In the genomic region with DNA sequence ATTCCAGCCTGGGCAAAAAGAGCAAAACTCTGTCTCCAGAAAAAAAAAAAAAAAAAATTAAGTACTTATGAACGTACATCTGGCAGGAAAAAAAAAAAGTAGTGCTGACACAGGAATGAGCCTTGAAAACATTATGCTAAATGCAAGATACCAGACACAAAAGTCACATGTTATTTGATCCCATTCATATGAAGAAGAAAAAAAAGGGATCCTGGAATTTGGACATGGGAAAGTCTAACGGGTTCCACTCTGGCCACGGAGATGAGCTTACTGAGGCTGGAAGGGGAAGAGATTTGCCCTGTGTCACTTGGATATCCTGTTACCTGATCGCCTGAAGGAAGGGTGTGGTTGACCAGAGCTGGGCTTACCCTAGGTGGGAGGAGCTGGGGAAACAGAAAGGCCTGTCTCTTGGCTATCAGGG, we compare ENCODE assay signal across 12 cellular contexts.
DNase-seq lines count a peak whose midpoint lies in the region; ATAC-seq, FAIRE-seq and TF ChIP-seq lines count a peak whose summit lies in the region.
"Had no signal": no experiment of that assay in that cellular context is flagged by ENCODE, and none has a peak within 500 bp of the region (broad histone marks: within the 10 kb centered on the region; RNA-seq: fewer than 3 reads in every experiment).

No MANE protein-coding gene starts in this region.

- peak; percentile 34; the same call in 2 of the 3 replicates for ATAC-seq in GM12878
- peak; percentile 14 for ATAC-seq in omental fat pad (ENCODE audit: low FRiP score)
- ATAC-seq in T-helper 17 cell, result no peak

- no peak overlapping the region for H3K27ac ChIP-seq in GM12878 (ENCODE audit: control insufficient read depth, insufficient read depth)

- no peaks in the 10 kb centered on the region for H3K36me3 Mint-ChIP-seq in T-helper 17 cell (ENCODE audit: low read depth)

- no peak overlapping the region for H3K4me3 ChIP-seq in GM12878

- SMC1A ChIA-PET in GM12878 (lab: Charles Lee; ENCODE audit: uncharacterized antibody, unreplicated experiment), result interaction anchor here (0.7 to 1.0 kb wide), 2 partner anchors 35 to 77 kb away, joined by 3 read pairs; no protein-coding TSS in a partner anchor

- no peak overlapping the region for H3K27ac Mint-ChIP-seq in T-helper 17 cell

- no peaks in the 10 kb centered on the region for H3K79me2 ChIP-seq in GM12878 (ENCODE audit: control insufficient read depth, insufficient read depth, low read length)

- no peak overlapping the region for H2AFZ ChIP-seq in GM12878 (ENCODE audit: control insufficient read depth, low read depth, low read length)

- no peak for TF ChIP-seq POLR2A in GM12878 (IDR thresholded peaks at IDR 0.05; ENCODE audit: low read depth, low read length)

- no peaks in the 10 kb centered on the region for H3K36me3 ChIP-seq in GM12878 (ENCODE audit: control insufficient read depth in 2 of 2, insufficient read depth in 2 of 2, low read length in 1 of 2)

- POLR2A ChIA-PET in GM12878 (lab: Charles Lee), result interaction anchor here (0.8 kb wide), 1 partner anchor 11 kb away, joined by 3 read pairs; no protein-coding TSS in a partner anchor

- intact Hi-C loops in GM12878 (cut with micrococcal nuclease; ENCODE audit: unreplicated experiment), result no loop called here
- intact Hi-C loops in cardiac septum (cut with DNase I), result no loop called here

- H3K9me3 ChIP-seq in GM12878 (replicated peaks; ENCODE audit: control insufficient read depth, insufficient read depth, low read length) (no peaks in the 10 kb centered on the region; the same call in 2 of the 3 replicates), T-helper 17 cell (ENCODE audit: control insufficient read depth, low read length, poor library complexity, severe bottlenecking) (no peaks in the 10 kb centered on the region)

- RAD21 ChIA-PET in GM12878 (lab: Charles Lee; ENCODE audit: unreplicated experiment), result interaction anchor here (0.9 kb wide), 1 partner anchor 66 kb away, joined by 4 read pairs; no protein-coding TSS in a partner anchor

- H3K4me1 ChIP-seq in GM12878 (ENCODE audit: control insufficient read depth, insufficient read depth, low read length), result no peaks in the 10 kb centered on the region

- peaks cover 9% of the 10 kb centered on the region for H3K27me3 Mint-ChIP-seq in T-helper 17 cell

- no peak overlapping the region for H3K9ac ChIP-seq in GM12878 (ENCODE audit: control insufficient read depth, insufficient read depth, low read length)

- TF ChIP-seq RAD21 in GM12878 (IDR thresholded peaks at IDR 0.05; ENCODE audit: insufficient read depth, low read depth, low read length), result no peak

- H3K4me2 ChIP-seq in GM12878 (ENCODE audit: control insufficient read depth, insufficient read depth), result no peak overlapping the region

- BruUV-seq in GM12878 (replicated peaks; lab: Mats Ljungman, UMichigan), result no TSS peak

- DNase-seq in DMS53 treated with DMSO at 0.1 percent for 48 hours (lab: John Stamatoyannopoulos, UW; ENCODE audit: unreplicated experiment), result peak; percentile 11
- DNase-seq in NCI-H146 (lab: John Stamatoyannopoulos, UW), result peak; percentile 73
- DNase-seq in GM12878 (ENCODE audit: low read depth, low spot score), result no peak
- no peak for DNase-seq in omental fat pad (ENCODE audit: low spot score)
- DNase-seq in NCI-H524 treated with DMSO at 0.1 percent for 48 hours (lab: John Stamatoyannopoulos, UW), result no peak
- DNase-seq in GM19239 (ENCODE audit: insufficient read length, low spot score), result no peak
- DNase-seq in cardiac septum (ENCODE audit: low spot score), result no peak
- no peak for DNase-seq in T-helper 17 cell
- DNase-seq: DND-41, foreskin melanocyte, NCI-H1436 treated with DMSO at 0.1 percent for 48 hours had no signal

- CTCF ChIA-PET in GM12878 (lab: Yijun Ruan, JAX), result interaction anchor here (0.9 kb wide), 1 partner anchor 110 kb away, joined by 4 read pairs; no protein-coding TSS in a partner anchor

- no peaks in the 10 kb centered on the region for H4K20me1 ChIP-seq in GM12878 (ENCODE audit: control insufficient read depth, insufficient read depth)

- H3K27me3 ChIP-seq in GM12878 (replicated peaks in 1 of 2; ENCODE audit: control insufficient read depth in 2 of 2, insufficient read depth in 2 of 2, low read length in 1 of 2), result no peaks in the 10 kb centered on the region

- no peak for TF ChIP-seq EP300 in GM12878 (IDR thresholded peaks at IDR 0.05; ENCODE audit: borderline replicate concordance in 1 of 2, control insufficient read depth in 1 of 2, low read depth in 2 of 2, low read length in 2 of 2)

- in situ Hi-C loops in GM12878 (cut with MboI), result no loop called here

- no peak overlapping the region for H3K4me3 Mint-ChIP-seq in T-helper 17 cell

- TF ChIP-seq CTCF in GM12878 (IDR thresholded peaks at IDR 0.05 in 2 of 3, conservative IDR thresholded peaks at IDR 0.05 in 1 of 3; ENCODE audit: control insufficient read depth in 2 of 3, extremely low read depth in 1 of 3, insufficient read depth in 1 of 3, low read depth in 3 of 3, low read length in 3 of 3), result no peak
- no peak for TF ChIP-seq CTCF in omental fat pad (IDR thresholded peaks at IDR 0.05)

- no peak for FAIRE-seq in GM12878 (lab: Jason Lieb, UNC)
- no peak for FAIRE-seq in GM19239 (lab: Jason Lieb, UNC)
- FAIRE-seq: H1 had no signal

- 61% methylated on average over 4 of the region's 4 CpGs for WGBS in GM12878 (ENCODE audit: insufficient coverage, insufficient replicate concordance, low lambda C conversion rate, missing lambda C conversion rate)

- H3K4me1 Mint-ChIP-seq in T-helper 17 cell, result peaks cover 5% of the 10 kb centered on the region

TF ChIP-seq in GM12878, 131 proteins besides CTCF, POLR2A, EP300 and RAD21:
- no peak for TF ChIP-seq MXI1 (IDR thresholded peaks at IDR 0.05; ENCODE audit: low read depth, low read length)
- no peak for TF ChIP-seq BHLHE40 (IDR thresholded peaks at IDR 0.05; ENCODE audit: borderline replicate concordance in 1 of 2, low read depth in 2 of 2, low read length in 1 of 2)
- TF ChIP-seq, protein P1, sequence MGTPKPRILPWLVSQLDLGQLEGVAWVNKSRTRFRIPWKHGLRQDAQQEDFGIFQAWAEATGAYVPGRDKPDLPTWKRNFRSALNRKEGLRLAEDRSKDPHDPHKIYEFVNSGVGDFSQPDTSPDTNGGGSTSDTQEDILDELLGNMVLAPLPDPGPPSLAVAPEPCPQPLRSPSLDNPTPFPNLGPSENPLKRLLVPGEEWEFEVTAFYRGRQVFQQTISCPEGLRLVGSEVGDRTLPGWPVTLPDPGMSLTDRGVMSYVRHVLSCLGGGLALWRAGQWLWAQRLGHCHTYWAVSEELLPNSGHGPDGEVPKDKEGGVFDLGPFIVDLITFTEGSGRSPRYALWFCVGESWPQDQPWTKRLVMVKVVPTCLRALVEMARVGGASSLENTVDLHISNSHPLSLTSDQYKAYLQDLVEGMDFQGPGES (IDR thresholded peaks at IDR 0.05), result no peak

Comparison
In these comparisons a context has a peak if more than half of its experiments do, and no peak if none do; other contexts are left out.
1. DNase-seq: peak in DMS53 treated with DMSO at 0.1 percent for 48 hours (single experiment) and NCI-H146 (single experiment); none in GM12878 (single experiment), omental fat pad (single experiment), NCI-H524 treated with DMSO at 0.1 percent for 48 hours (single experiment), GM19239 (single experiment), cardiac septum (single experiment) and T-helper 17 cell (0 of 3).